1 cellular context compared by ENCODE assay signal in the genomic region with DNA sequence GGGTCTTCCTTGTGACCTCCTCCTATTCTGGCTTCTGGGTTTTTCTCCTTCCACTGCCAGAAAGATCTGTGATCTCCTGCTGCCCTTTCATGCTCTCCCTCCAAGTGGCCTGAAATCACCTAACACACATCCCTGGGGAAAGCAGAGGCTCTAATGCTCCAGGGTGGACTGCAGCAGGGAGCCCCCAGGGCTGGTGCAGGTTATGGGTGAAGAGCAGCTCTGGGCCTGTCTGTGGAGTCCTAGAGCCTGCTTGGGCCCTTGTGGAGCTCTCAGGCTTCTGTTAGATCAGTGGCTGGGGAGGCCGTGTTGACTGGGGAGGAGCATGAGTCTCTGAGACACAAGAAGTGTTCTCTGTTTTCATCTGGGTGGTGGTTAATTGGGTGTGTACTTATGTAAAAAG.
TF ChIP-seq lines count a peak whose summit lies in the region.

No MANE protein-coding gene starts in this region.

TF ChIP-seq in SK-N-SH, 30 proteins besides CTCF, POLR2A, EP300 and RAD21 (continued from another document):
- TF ChIP-seq, protein P1, sequence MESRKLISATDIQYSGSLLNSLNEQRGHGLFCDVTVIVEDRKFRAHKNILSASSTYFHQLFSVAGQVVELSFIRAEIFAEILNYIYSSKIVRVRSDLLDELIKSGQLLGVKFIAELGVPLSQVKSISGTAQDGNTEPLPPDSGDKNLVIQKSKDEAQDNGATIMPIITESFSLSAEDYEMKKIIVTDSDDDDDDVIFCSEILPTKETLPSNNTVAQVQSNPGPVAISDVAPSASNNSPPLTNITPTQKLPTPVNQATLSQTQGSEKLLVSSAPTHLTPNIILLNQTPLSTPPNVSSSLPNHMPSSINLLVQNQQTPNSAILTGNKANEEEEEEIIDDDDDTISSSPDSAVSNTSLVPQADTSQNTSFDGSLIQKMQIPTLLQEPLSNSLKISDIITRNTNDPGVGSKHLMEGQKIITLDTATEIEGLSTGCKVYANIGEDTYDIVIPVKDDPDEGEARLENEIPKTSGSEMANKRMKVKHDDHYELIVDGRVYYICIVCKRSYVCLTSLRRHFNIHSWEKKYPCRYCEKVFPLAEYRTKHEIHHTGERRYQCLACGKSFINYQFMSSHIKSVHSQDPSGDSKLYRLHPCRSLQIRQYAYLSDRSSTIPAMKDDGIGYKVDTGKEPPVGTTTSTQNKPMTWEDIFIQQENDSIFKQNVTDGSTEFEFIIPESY (IDR thresholded peaks at IDR 0.05; ENCODE audit: borderline replicate concordance, low read depth) = no peak
- TF ChIP-seq GATA2 (CRISPR knock-in tag; IDR thresholded peaks at IDR 0.05) (no peak), POLR2AphosphoS5 (IDR thresholded peaks at IDR 0.05; ENCODE audit: low read depth, low read length) (no peak), TEAD4 (IDR thresholded peaks at IDR 0.05; ENCODE audit: borderline replicate concordance, insufficient read depth) (no peak), YY1 (IDR thresholded peaks at IDR 0.05; ENCODE audit: low read depth) (no peak), ELF1 (IDR thresholded peaks at IDR 0.05) (no peak), JUND (IDR thresholded peaks at IDR 0.05) (no peak), GABPA (IDR thresholded peaks at IDR 0.05; ENCODE audit: low read depth) (no peak), MXI1 (IDR thresholded peaks at IDR 0.05; ENCODE audit: low read depth, low read length) (no peak)
- TF ChIP-seq, protein P2, sequence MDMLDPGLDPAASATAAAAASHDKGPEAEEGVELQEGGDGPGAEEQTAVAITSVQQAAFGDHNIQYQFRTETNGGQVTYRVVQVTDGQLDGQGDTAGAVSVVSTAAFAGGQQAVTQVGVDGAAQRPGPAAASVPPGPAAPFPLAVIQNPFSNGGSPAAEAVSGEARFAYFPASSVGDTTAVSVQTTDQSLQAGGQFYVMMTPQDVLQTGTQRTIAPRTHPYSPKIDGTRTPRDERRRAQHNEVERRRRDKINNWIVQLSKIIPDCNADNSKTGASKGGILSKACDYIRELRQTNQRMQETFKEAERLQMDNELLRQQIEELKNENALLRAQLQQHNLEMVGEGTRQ (IDR thresholded peaks at IDR 0.05; ENCODE audit: borderline replicate concordance, low read depth, low read length) = no peak
